25 cellular contexts compared by ENCODE assay signal in the genomic region with DNA sequence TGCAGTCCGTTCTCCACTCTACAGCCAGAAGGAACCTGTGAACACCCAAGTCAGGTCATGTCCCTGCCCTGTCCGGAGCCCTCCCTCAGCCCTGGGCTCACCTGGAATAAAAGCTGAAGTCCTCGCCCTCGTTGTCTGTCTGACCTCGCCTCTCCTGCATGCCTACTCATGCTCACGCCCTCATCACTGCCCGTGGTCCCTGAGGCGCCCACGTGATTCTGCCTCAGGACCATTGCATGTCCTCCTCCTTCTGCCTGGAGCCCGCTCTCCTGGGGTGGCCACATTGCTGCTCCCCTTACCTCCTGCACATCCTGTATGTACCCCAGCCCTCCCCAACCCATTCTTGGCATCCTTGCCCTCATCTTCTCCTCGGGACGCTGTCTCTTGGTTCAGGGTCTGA. TPM values are rescaled to one million over a fixed set of nuclear protein-coding genes. Genes with fewer than 3 reads are reported as not detected.
DNase-seq lines count a peak whose midpoint lies in the region; FAIRE-seq and TF ChIP-seq lines count a peak whose summit lies in the region.
"Had no signal": no experiment of that assay in that cellular context is flagged by ENCODE, and none has a peak within 500 bp of the region (broad histone marks: within the 10 kb centered on the region; RNA-seq: fewer than 3 reads in every experiment).

No MANE protein-coding gene starts in this region.

- DNase-seq in H9 (no peak), H1 (ENCODE audit: low read depth in 1 of 2, low spot score in 2 of 2) (no peak), neuronal stem cell (ENCODE audit: low spot score) (no peak), OCI-M1 (lab: John Stamatoyannopoulos, UW) (no peak), vagina (ENCODE audit: extremely low spot score in 2 of 2) (no peak), GOT3 (lab: John Stamatoyannopoulos, UW) (no peak)
- DNase-seq in central memory CD4-positive, alpha-beta T cell = no peak
- DNase-seq: activated CD4-positive, alpha-beta T cell treated with anti-CD3 and anti-CD28 coated beads, Interleukin-2, amount 10 ng/mL, durations not matched to agents 24 days and 14 days; activated naive CD4-positive, alpha-beta T cell treated with Interleukin-2 at 50 U/mL for 16 hours; adrenal gland; EL; GM23248; islet precursor cell; KBM-7; left ventricle myocardium inferior; NCI-H1092; NCI-H2171; SJCRH30; stimulated activated naive CD4-positive, alpha-beta T cell treated with Interleukin-2 at 50 U/mL for 16 hours; testis had no signal

- H3K18ac ChIP-seq in H9 (ENCODE audit: insufficient read length, low read depth, low read length) (no peak overlapping the region), H1 (ENCODE audit: extremely low read depth, low read length) (no peak overlapping the region), neuronal stem cell (ENCODE audit: low read length) (no peak overlapping the region)

- H3K27ac ChIP-seq in C4-2B (peak overlapping the region; percentile 97), H9 (ENCODE audit: insufficient read length, low read depth, low read length) (no peak overlapping the region), H1 (ENCODE audit: low read depth, low read length) (no peak overlapping the region), neuronal stem cell (replicated peaks; ENCODE audit: low read length) (no peak overlapping the region), vagina (no peak overlapping the region)
- H3K27ac ChIP-seq: adrenal gland, epithelial cell of prostate, GM23248, left ventricle myocardium inferior, SJCRH30, skin epidermis, testis had no signal

- WGBS in H9 (ENCODE audit: extremely low coverage, insufficient read length, low lambda C conversion rate) = no CpG with 5 or more reads among the region's 12 CpGs
- WGBS in H1 (ENCODE audit: extremely low coverage in 1 of 2, insufficient coverage in 1 of 2, insufficient read length in 1 of 2, insufficient replicate concordance in 2 of 2, low coverage in 1 of 2, low lambda C conversion rate in 2 of 2, missing lambda C conversion rate in 1 of 2), 2 experiments = 97% methylated on average over 11 of the region's 12 CpGs; no CpG with 5 or more reads in 1 of the 2 experiments
- WGBS in neuronal stem cell (ENCODE audit: extremely low coverage in 2 of 2, insufficient read length in 2 of 2, insufficient replicate concordance in 1 of 2), 2 donors = no CpG with 5 or more reads among the region's 12 CpGs

- H3K23me2 ChIP-seq in H9 (ENCODE audit: insufficient read length, low read depth, low read length, poor library complexity, severe bottlenecking) (no peaks in the 10 kb centered on the region), H1 (ENCODE audit: low read depth, low read length) (no peaks in the 10 kb centered on the region)

- H3K27me3 Mint-ChIP-seq in H9 (ENCODE audit: low read depth) = no peaks in the 10 kb centered on the region; the same call in 1 of the 2 replicates
- H3K27me3 Mint-ChIP-seq: activated CD4-positive, alpha-beta T cell treated with anti-CD3 and anti-CD28 coated beads, Interleukin-2, amount 10 ng/mL, durations not matched to agents 24 days and 14 days had no signal

- TF ChIP-seq RAD21 in H1 (IDR thresholded peaks at IDR 0.05 in 1 of 2, conservative IDR thresholded peaks at IDR 0.05 in 1 of 2; ENCODE audit: low read depth in 2 of 2, low read length in 2 of 2) = no peak

- peaks cover 6 to 10% of the 10 kb centered on the region in 2 experiments; a peak in 4 of 5 replicates for H3K9me3 Mint-ChIP-seq in H9
- H3K9me3 Mint-ChIP-seq: activated CD4-positive, alpha-beta T cell treated with anti-CD3 and anti-CD28 coated beads, Interleukin-2, amount 10 ng/mL, durations not matched to agents 24 days and 14 days had no signal

- H3K23ac ChIP-seq in H9 (ENCODE audit: insufficient read length, low read depth, low read length) = no peak overlapping the region
- no peak overlapping the region for H3K23ac ChIP-seq in H1 (ENCODE audit: insufficient read length)
- H3K23ac ChIP-seq in neuronal stem cell (ENCODE audit: low read depth, low read length, poor library complexity) = peak overlapping the region; percentile 37

- H4K5ac ChIP-seq in H9 (ENCODE audit: insufficient read length, low read depth, low read length) (no peak overlapping the region), H1 (ENCODE audit: insufficient read length, low read depth, low read length) (no peak overlapping the region)

- H3K4me3 Mint-ChIP-seq in H9 = no peak overlapping the region
- H3K4me3 Mint-ChIP-seq: activated CD4-positive, alpha-beta T cell treated with anti-CD3 and anti-CD28 coated beads, Interleukin-2, amount 10 ng/mL, durations not matched to agents 24 days and 14 days; brain had no signal

- H4K91ac ChIP-seq in H9 (ENCODE audit: insufficient read length, low read depth, low read length) (no peak overlapping the region), H1 (replicated peaks; ENCODE audit: insufficient read length, low read length) (no peak overlapping the region), neuronal stem cell (ENCODE audit: low read depth, low read length, poor library complexity) (no peak overlapping the region)

- no peak overlapping the region for H2AK5ac ChIP-seq in H9 (ENCODE audit: insufficient read length, low read length)
- no peak overlapping the region for H2AK5ac ChIP-seq in H1 (ENCODE audit: low read depth, low read length)
- no peak overlapping the region for H2AK5ac ChIP-seq in neuronal stem cell (ENCODE audit: low read depth, low read length)

- H3K9ac ChIP-seq in H9 (ENCODE audit: extremely low read depth, insufficient read length, low read length) = no peak overlapping the region
- no peak overlapping the region for H3K9ac ChIP-seq in H1 (replicated peaks in 1 of 4; ENCODE audit: extremely low read depth in 1 of 4, low read depth in 3 of 4, low read length in 3 of 4)
- H3K9ac ChIP-seq in neuronal stem cell (ENCODE audit: low read depth, low read length, poor library complexity) = peak overlapping the region; percentile 32
- H3K9ac ChIP-seq: GM23248 had no signal

- H3K4ac ChIP-seq in H9 (ENCODE audit: low read depth, low read length) (no peak overlapping the region), H1 (replicated peaks; ENCODE audit: insufficient read length, low read depth, low read length) (no peak overlapping the region), neuronal stem cell (ENCODE audit: low read length) (no peak overlapping the region)

- TF ChIP-seq EP300 in H1 (IDR thresholded peaks at IDR 0.05; ENCODE audit: borderline replicate concordance in 1 of 2, low read depth in 2 of 2, low read length in 2 of 2) = no peak

- H3K36me3 ChIP-seq in H1 (ENCODE audit: control insufficient read depth in 2 of 4, insufficient read depth in 4 of 4, low read length in 3 of 4) (peaks cover 0 to 7% (median 0%) of the 10 kb centered on the region in 4 experiments; a peak in 2 of 8 replicates), neuronal stem cell (replicated peaks in 1 of 2; ENCODE audit: control insufficient read depth in 2 of 2, insufficient read depth in 2 of 2, low read length in 2 of 2) (peaks cover 16 to 52% of the 10 kb centered on the region in 2 donors), vagina (no peaks in the 10 kb centered on the region)
- H3K36me3 ChIP-seq: adrenal gland had no signal

- no peak overlapping the region for H2BK5ac ChIP-seq in H9 (ENCODE audit: insufficient read length, low read length)
- H2BK5ac ChIP-seq in H1 (ENCODE audit: low read depth, low read length) = peak overlapping the region; percentile 44; the same call in 1 of the 2 replicates
- H2BK5ac ChIP-seq in neuronal stem cell (ENCODE audit: low read length) = no peak overlapping the region

- H3K4me2 ChIP-seq in H9 (ENCODE audit: insufficient read depth, insufficient read length, low read length) (no peak overlapping the region), H1 (ENCODE audit: insufficient read depth in 1 of 2, low read depth in 2 of 2, low read length in 2 of 2) (no peak overlapping the region), neuronal stem cell (ENCODE audit: insufficient read depth, low read length, poor library complexity, severe bottlenecking) (no peak overlapping the region)

- H3T11ph ChIP-seq in H9 (ENCODE audit: low read length) = no peak overlapping the region

- H2BK120ac ChIP-seq in H9 (ENCODE audit: low read depth, low read length, poor library complexity, severe bottlenecking) = no peak overlapping the region
- H2BK120ac ChIP-seq in H1 (replicated peaks; ENCODE audit: low read depth, low read length) = no peak overlapping the region
- no peak overlapping the region for H2BK120ac ChIP-seq in neuronal stem cell (ENCODE audit: low read depth, low read length)

- H3K9me3 ChIP-seq in H9 (ENCODE audit: control insufficient read depth, low read depth, low read length) (peaks cover 4% of the 10 kb centered on the region), H1 (ENCODE audit: insufficient read depth in 2 of 2, low read depth in 1 of 2, low read length in 1 of 2) (peaks cover 0 to 5% of the 10 kb centered on the region in 2 experiments; a peak in 1 of 4 replicates), neuronal stem cell (replicated peaks in 1 of 2; ENCODE audit: control insufficient read depth in 2 of 2, insufficient read depth in 1 of 2, low read depth in 1 of 2, low read length in 2 of 2) (peaks cover 5 to 28% of the 10 kb centered on the region in 2 donors), vagina (no peaks in the 10 kb centered on the region)
- H3K9me3 ChIP-seq: adrenal gland, testis had no signal

- CTCF ChIA-PET in H1 (lab: Charles Lee; ENCODE audit: partially characterized antibody) = interaction anchor here (0.6 kb wide), 1 partner anchor 16 kb away, joined by 3 read pairs; no protein-coding TSS in a partner anchor

- no peak for TF ChIP-seq CTCF in C4-2B (conservative IDR thresholded peaks at IDR 0.05)
- no peak for TF ChIP-seq CTCF in H9 (conservative IDR thresholded peaks at IDR 0.05)
- no peak for TF ChIP-seq CTCF in H1 (IDR thresholded peaks at IDR 0.05; ENCODE audit: control extremely low read depth in 1 of 3, insufficient read depth in 1 of 3, low read depth in 1 of 3, low read length in 3 of 3)
- no peak for TF ChIP-seq CTCF in vagina (IDR thresholded peaks at IDR 0.05)

- H4K20me1 ChIP-seq in H9 (ENCODE audit: control insufficient read depth, insufficient read depth, insufficient read length) (no peaks in the 10 kb centered on the region), H1 (replicated peaks in 1 of 2; ENCODE audit: control insufficient read depth in 1 of 2, insufficient read depth in 2 of 2, low read length in 2 of 2) (peaks cover 15 to 34% of the 10 kb centered on the region in 2 experiments)

- H3K79me1 ChIP-seq in H9 (ENCODE audit: insufficient read depth, low read depth, low read length, poor library complexity, severe bottlenecking) (peaks cover 11% of the 10 kb centered on the region), H1 (ENCODE audit: low read depth, low read length) (peaks cover 20% of the 10 kb centered on the region), neuronal stem cell (ENCODE audit: low read depth, low read length) (peaks cover 18% of the 10 kb centered on the region)

- H3K79me2 ChIP-seq in H9 (ENCODE audit: insufficient read depth, low read length) (peaks cover 10% of the 10 kb centered on the region; the same call in 1 of the 2 replicates), H1 (ENCODE audit: control insufficient read depth in 1 of 2, insufficient read depth in 2 of 2, low read length in 2 of 2) (peaks cover 3 to 79% of the 10 kb centered on the region in 2 experiments)

- H3K56ac ChIP-seq in H9 (ENCODE audit: insufficient read length, low read depth, low read length) = no peak overlapping the region
- no peak overlapping the region for H3K56ac ChIP-seq in H1 (replicated peaks; ENCODE audit: insufficient read length, low read depth, low read length)

- H3K36me3 Mint-ChIP-seq in H9 (ENCODE audit: insufficient read depth in 1 of 3, low read depth in 3 of 3) = peaks cover 27 to 41% (median 36%) of the 10 kb centered on the region in 3 experiments

- POLR2A ChIA-PET in H1 (lab: Charles Lee; ENCODE audit: partially characterized antibody) = no interaction called here

- H2BK12ac ChIP-seq in H9 (ENCODE audit: insufficient read length, low read depth, low read length) (no peak overlapping the region), H1 (ENCODE audit: low read depth, low read length) (no peak overlapping the region), neuronal stem cell (ENCODE audit: low read length) (no peak overlapping the region)

- H4K8ac ChIP-seq in H9 (replicated peaks; ENCODE audit: insufficient read length, low read depth, low read length) (no peak overlapping the region), H1 (ENCODE audit: extremely low read depth, insufficient read depth, low read length) (no peak overlapping the region), neuronal stem cell (ENCODE audit: low read depth, low read length) (no peak overlapping the region)

- TF ChIP-seq POLR2A in H1 (IDR thresholded peaks at IDR 0.05; ENCODE audit: control extremely low read depth in 1 of 2, low read depth in 2 of 2, low read length in 2 of 2) (no peak), vagina (IDR thresholded peaks at IDR 0.05) (no peak)

- no peak overlapping the region for H2AFZ ChIP-seq in H9 (ENCODE audit: low read length)
- H2AFZ ChIP-seq in H1 (ENCODE audit: low read length) = no peak overlapping the region
- H2AFZ ChIP-seq in neuronal stem cell (ENCODE audit: low read length) = no peak overlapping the region
- H2AFZ ChIP-seq: GM23248 had no signal

- H3K4me1 Mint-ChIP-seq in H9 = peaks cover 11 to 18% of the 10 kb centered on the region in 2 experiments
- H3K4me1 Mint-ChIP-seq: brain had no signal

- FAIRE-seq in H1 (lab: Jason Lieb, UNC) = no peak
- FAIRE-seq: urothelium cell line had no signal

- peak overlapping the region; percentile 6 to 78 (median 63); a peak in 5 of 7 replicates for H3K27ac Mint-ChIP-seq in H9
- H3K27ac Mint-ChIP-seq: activated CD4-positive, alpha-beta T cell treated with anti-CD3 and anti-CD28 coated beads, Interleukin-2, amount 10 ng/mL, durations not matched to agents 24 days and 14 days had no signal

- H3K4me3 ChIP-seq in H1 (ENCODE audit: extremely low read depth in 1 of 4, insufficient read depth in 2 of 4, low read depth in 3 of 4, low read length in 4 of 4) (no peak overlapping the region), neuronal stem cell (ENCODE audit: low read length in 2 of 2) (no peak overlapping the region), vagina (no peak overlapping the region)
- H3K4me3 ChIP-seq: adrenal gland, GM23248, left ventricle myocardium inferior, SJCRH30, skin epidermis, testis had no signal

- intact Hi-C loops in vagina (cut with DNase I) = loop anchor here (10.0 kb wide), 1 partner anchor 836 kb away; no protein-coding TSS in a partner anchor

- peaks cover 6% of the 10 kb centered on the region; the same call in 1 of the 2 replicates for H3K4me1 ChIP-seq in H9 (ENCODE audit: insufficient read depth, low read length)
- peaks cover 0 to 10% (median 6%) of the 10 kb centered on the region in 4 experiments; a peak in 6 of 7 replicates for H3K4me1 ChIP-seq in H1 (replicated peaks in 1 of 4; ENCODE audit: control insufficient read depth in 3 of 4, insufficient read depth in 4 of 4, low read length in 3 of 4)
- peaks cover 0 to 3% of the 10 kb centered on the region in 2 donors for H3K4me1 ChIP-seq in neuronal stem cell (ENCODE audit: control insufficient read depth in 2 of 2, insufficient read depth in 1 of 2, low read depth in 1 of 2, low read length in 2 of 2)
- peaks cover under 1% of the 10 kb centered on the region for H3K4me1 ChIP-seq in vagina
- H3K4me1 ChIP-seq: SJCRH30, testis had no signal

- no peak overlapping the region; the same call in 1 of the 2 replicates for H3K14ac ChIP-seq in H9 (ENCODE audit: insufficient read depth, low read length)
- H3K14ac ChIP-seq in H1 (ENCODE audit: insufficient read length) = no peak overlapping the region
- H3K14ac ChIP-seq in neuronal stem cell (ENCODE audit: low read length) = peak overlapping the region; percentile 75

- H3K27me3 ChIP-seq in H9 (ENCODE audit: insufficient read depth, low read length) (no peaks in the 10 kb centered on the region), H1 (replicated peaks in 1 of 4; ENCODE audit: control insufficient read depth in 3 of 4, extremely low read depth in 1 of 4, insufficient read depth in 3 of 4, low read length in 3 of 4) (no peaks in the 10 kb centered on the region), neuronal stem cell (ENCODE audit: control insufficient read depth in 3 of 3, insufficient read depth in 3 of 3, low read depth in 1 of 3, low read length in 3 of 3) (no peaks in the 10 kb centered on the region), vagina (no peaks in the 10 kb centered on the region)
- H3K27me3 ChIP-seq: adrenal gland, SJCRH30, testis had no signal

- H2BK20ac ChIP-seq in H9 (ENCODE audit: low read depth, low read length, poor library complexity, severe bottlenecking) (no peak overlapping the region), H1 (ENCODE audit: low read length) (no peak overlapping the region)

- H2BK15ac ChIP-seq in H9 (ENCODE audit: low read depth, low read length) = no peak overlapping the region
- H2BK15ac ChIP-seq in H1 (ENCODE audit: low read length) = 0 out of 2 replicates have a peak overlapping the region, but pooled peaks have one; percentile 29
- H2BK15ac ChIP-seq in neuronal stem cell (ENCODE audit: low read length) = no peak overlapping the region

RNA-seq across cellular contexts. Expression of gene BICRA, which starts 42.2 kb away (rescaled TPM):
- 26.8 and 29.3 TPM in 2 replicates for total RNA-seq in H9 (2021)
- 29.2 and 30.0 TPM in 2 replicates for total RNA-seq in H1 (2021; fragmentation: NEBNext Ultra II Directional; extraction: Animal tissue kit (Norgen Biotek cat#: 25700))
- polyA plus RNA-seq in H1 (2011; rRNA removed) = 1.5 and 3.8 TPM in 2 replicates
- polyA plus RNA-seq in H1 (2011; cell fraction: cytosol; rRNA removed) = 2.8 TPM
- 6.5 TPM for polyA plus RNA-seq in H1 (2011; cell fraction: nucleus; rRNA removed)
- 18.9 to 23.4 TPM (median 22.8 TPM) in 4 replicates for polyA plus RNA-seq in H1 (2012, experiment 1 of 2)
- 15.5 TPM for polyA plus RNA-seq in H1 (2012, experiment 2 of 2)
- polyA plus RNA-seq in H1 (2013, experiment 1 of 2) = 11.9 TPM
- 11.1 TPM for polyA plus RNA-seq in H1 (2013, experiment 2 of 2)
- 5.0 and 6.5 TPM in 2 replicates for polyA minus RNA-seq in H1 (2011; rRNA and poly(A)+ RNA removed)
- 10.6 TPM for polyA minus RNA-seq in H1 (2011; cell fraction: cytosol; rRNA and poly(A)+ RNA removed)
- 11.7 TPM for polyA minus RNA-seq in H1 (2011; cell fraction: nucleus; rRNA and poly(A)+ RNA removed)
- 11.8 TPM for polyA plus RNA-seq in neuronal stem cell (2013, experiment 1 of 2)
- 11.4 TPM for polyA plus RNA-seq in neuronal stem cell (2013, experiment 2 of 2)
- total RNA-seq in vagina = 5.2 TPM
